In the genomic region with DNA sequence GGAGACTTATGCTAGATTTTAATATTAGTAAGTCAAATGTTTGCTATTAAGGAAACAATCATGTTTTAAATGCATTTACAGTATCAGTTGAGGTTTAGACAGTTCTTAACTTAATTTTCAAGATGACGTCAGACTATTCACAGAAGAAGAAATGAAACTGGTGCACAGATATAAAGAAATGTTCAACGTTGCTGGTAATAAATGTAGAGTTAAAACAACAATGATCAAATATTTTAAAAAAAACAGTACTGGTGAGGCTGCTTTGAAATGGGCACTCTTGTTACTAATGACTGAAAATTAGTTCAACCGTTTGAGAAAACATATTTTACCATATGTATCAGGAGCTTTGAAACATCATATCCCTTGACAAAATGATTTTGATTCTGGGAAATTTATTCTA, we compare ENCODE assay signal across 20 cellular contexts. TPM values are rescaled to one million over a fixed set of nuclear protein-coding genes. Genes with fewer than 3 reads are reported as not detected.
DNase-seq lines count a peak whose midpoint lies in the region; ATAC-seq and TF ChIP-seq lines count a peak whose summit lies in the region.
"Had no signal": no experiment of that assay in that cellular context is flagged by ENCODE, and none has a peak within 500 bp of the region (broad histone marks: within the 10 kb centered on the region; RNA-seq: fewer than 3 reads in every experiment).

No MANE protein-coding gene starts in this region.

- peaks cover 12% of the 10 kb centered on the region for H3K4me1 ChIP-seq in OCI-LY3 (ENCODE audit: low read length)
- H3K4me1 ChIP-seq: SJSA1 had no signal

- H3K79me2 ChIP-seq in OCI-LY3 (ENCODE audit: low read length): no peaks in the 10 kb centered on the region

- no peak for TF ChIP-seq CTCF in OCI-LY3 (IDR thresholded peaks at IDR 0.05; ENCODE audit: low read depth, low read length)

- no peak overlapping the region for H2AFZ ChIP-seq in OCI-LY3 (ENCODE audit: low read depth, low read length)
- H2AFZ ChIP-seq: PC-9 had no signal

- H3K4me2 ChIP-seq in OCI-LY3 (ENCODE audit: low read length): peak overlapping the region; percentile 33
- H3K4me2 ChIP-seq: PC-9 had no signal

- ATAC-seq in GM21723 (IDR thresholded peaks at IDR 0.05; ENCODE audit: unreplicated experiment) (peak; percentile 48), GM19395 (IDR thresholded peaks at IDR 0.05; ENCODE audit: unreplicated experiment) (no peak)

- peaks cover 3% of the 10 kb centered on the region for H3K36me3 ChIP-seq in OCI-LY3 (replicated peaks; ENCODE audit: low read depth, low read length)

- H4K20me1 ChIP-seq in OCI-LY3 (ENCODE audit: insufficient read depth, low read length): no peaks in the 10 kb centered on the region

- no peak overlapping the region for H3K4me3 ChIP-seq in OCI-LY3 (ENCODE audit: low read length)
- H3K4me3 ChIP-seq: PC-9, SJSA1 had no signal

- no peaks in the 10 kb centered on the region for H3K9me3 ChIP-seq in OCI-LY3 (ENCODE audit: insufficient read depth, low read length)
- H3K9me3 ChIP-seq: SJSA1 had no signal

- H3K27ac ChIP-seq in OCI-LY3 (ENCODE audit: low read length): no peak overlapping the region
- H3K27ac ChIP-seq: HL-60, PC-9, SJSA1 had no signal

- peak; percentile 10 for DNase-seq in NOMO-1 treated with DMSO at 0.1 percent for 48 hours (lab: John Stamatoyannopoulos, UW; ENCODE audit: unreplicated experiment)
- DNase-seq in NOMO-1 treated with dmso at 0.1 percent for 144 hours (lab: John Stamatoyannopoulos, UW; ENCODE audit: unreplicated experiment): no peak
- no peak for DNase-seq in UCSD-AML1 (lab: John Stamatoyannopoulos, UW; ENCODE audit: unreplicated experiment)
- no peak for DNase-seq in cerebellum (ENCODE audit: low spot score)
- no peak for DNase-seq in SK-N-DZ (ENCODE audit: low spot score)
- DNase-seq: 8988T; CD4-positive, CD25-positive, alpha-beta regulatory T cell; COR-L47; DMS 273 treated with DMSO at 0.1 percent for 48 hours; DND-41; NCI-H1105 treated with DMSO at 0.1 percent for 48 hours; NCI-H1694; NCI-H2081 treated with DMSO at 0.1 percent for 48 hours; NK-92 treated with Interleukin-12 subunit alpha and Interleukin-12 subunit beta, amount 100 ng/mL, for 24 hours; PC-9 had no signal

- no peaks in the 10 kb centered on the region for H3K27me3 ChIP-seq in OCI-LY3 (ENCODE audit: low read depth, low read length)
- H3K27me3 ChIP-seq: SJSA1 had no signal

- H3K9ac ChIP-seq in OCI-LY3 (ENCODE audit: low read length): no peak overlapping the region

RNA-seq across cellular contexts. Expression of a gene that starts 44.2 kb away (rescaled TPM):
- total RNA-seq in cerebellum: 17.2 TPM
- 8.7 and 10.6 TPM in 2 replicates for polyA plus RNA-seq in SK-N-DZ (2014; cell fraction: cytosol; rRNA removed)
- polyA plus RNA-seq in SK-N-DZ (2014; cell fraction: nucleus; rRNA removed): 10.2 TPM in 2 replicates

RNA-seq across cellular contexts. Expression of a gene that starts 44.5 kb away (rescaled TPM):
- total RNA-seq in cerebellum: 58.1 TPM
- 25.7 and 43.3 TPM in 2 replicates for polyA plus RNA-seq in SK-N-DZ (2014; cell fraction: cytosol; rRNA removed)
- polyA plus RNA-seq in SK-N-DZ (2014; cell fraction: nucleus; rRNA removed): 77.4 and 87.3 TPM in 2 replicates

RNA-seq across cellular contexts. Expression of a gene that starts 51.7 kb away (rescaled TPM):
- 44.5 TPM for total RNA-seq in cerebellum
- polyA plus RNA-seq in SK-N-DZ (2014; cell fraction: cytosol; rRNA removed): 23.2 and 26.4 TPM in 2 replicates
- polyA plus RNA-seq in SK-N-DZ (2014; cell fraction: nucleus; rRNA removed): 31.8 and 34.6 TPM in 2 replicates
